In the genomic region with DNA sequence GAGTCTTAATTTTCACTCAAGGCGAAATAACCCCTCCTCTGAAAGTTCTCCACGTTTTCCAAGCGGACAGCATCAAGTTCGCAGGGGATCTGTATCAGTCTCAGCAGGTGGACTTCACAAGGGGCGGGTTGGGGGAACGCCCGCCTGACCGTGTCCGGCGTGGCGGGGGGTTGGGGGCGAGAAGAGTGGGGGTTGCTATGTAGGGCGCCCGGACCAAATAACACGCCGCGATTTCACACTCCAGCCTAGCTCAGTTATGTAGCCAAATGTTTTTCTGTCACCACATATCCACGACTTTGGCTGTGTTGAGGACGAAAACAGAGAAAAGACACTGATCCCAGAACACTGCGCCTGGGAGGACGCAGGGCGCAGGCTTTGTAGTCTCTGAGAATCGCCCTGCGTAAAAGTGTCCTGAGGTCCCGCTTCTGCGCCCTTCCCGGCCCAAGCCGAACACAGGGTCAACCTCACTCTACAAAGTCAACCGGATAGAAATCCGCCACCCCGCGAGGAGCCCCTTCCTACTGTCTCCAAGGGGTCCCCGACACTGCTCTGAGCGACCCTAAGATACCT, we compare ENCODE assay signal across 8 cellular contexts. TPM values are rescaled to one million over a fixed set of nuclear protein-coding genes. Genes with fewer than 3 reads are reported as not detected.
DNase-seq lines count a peak whose midpoint lies in the region; ATAC-seq and TF ChIP-seq lines count a peak whose summit lies in the region.

No MANE protein-coding gene starts in this region.

- H3K27ac ChIP-seq in liver (ENCODE audit: low read depth in 1 of 2, low read length in 2 of 2) (no peak overlapping the region), testis (peak overlapping the region; percentile 48)

- WGBS in liver = 5% methylated on average over 34 of the region's 34 CpGs
- 5 to 6% methylated on average over 7 to 34 of the region's 34 CpGs for WGBS in testis, 2 donors

- no peak for TF ChIP-seq POLR2A in testis (IDR thresholded peaks at IDR 0.05)

- H3K36me3 ChIP-seq in liver (ENCODE audit: control insufficient read depth in 4 of 4, insufficient read depth in 3 of 4, low read depth in 1 of 4, low read length in 3 of 4) (no peaks in the 10 kb centered on the region), testis (ENCODE audit: low read depth, missing control alignments) (no peaks in the 10 kb centered on the region)

- peaks cover 45% of the 10 kb centered on the region for H3K27me3 Mint-ChIP-seq in T-helper 2 cell treated with Interferon-gamma antibody and Interleukin-4, amounts not matched to agents 5 μg/mL and 100 μg/mL, for 36 hours (ENCODE audit: low read depth)
- peaks cover 25% of the 10 kb centered on the region; the same call in 1 of the 2 replicates for H3K27me3 Mint-ChIP-seq in HFFc6 (ENCODE audit: insufficient read depth)

- no peak overlapping the region for H3K27ac Mint-ChIP-seq in T-helper 2 cell treated with Interferon-gamma antibody and Interleukin-4, amounts not matched to agents 5 μg/mL and 100 μg/mL, for 36 hours
- no peak overlapping the region for H3K27ac Mint-ChIP-seq in HFFc6

- peaks cover 2% of the 10 kb centered on the region for H3K36me3 Mint-ChIP-seq in T-helper 2 cell treated with Interferon-gamma antibody and Interleukin-4, amounts not matched to agents 5 μg/mL and 100 μg/mL, for 36 hours (ENCODE audit: low read depth)
- no peaks in the 10 kb centered on the region for H3K36me3 Mint-ChIP-seq in HFFc6 (ENCODE audit: low read depth)

- TF ChIP-seq RAD21 in liver (IDR thresholded peaks at IDR 0.05) = no peak

- TF ChIP-seq CTCF in astrocyte of the cerebellum (IDR thresholded peaks at IDR 0.05; ENCODE audit: low read depth, low read length, missing control alignments) (no peak), liver (IDR thresholded peaks at IDR 0.05; ENCODE audit: low read depth, low read length, missing input control) (no peak), testis (IDR thresholded peaks at IDR 0.05) (no peak), HFFc6 (IDR thresholded peaks at IDR 0.05) (no peak)

- peaks cover 7 to 14% (median 12%) of the 10 kb centered on the region in 4 donors for H3K4me1 ChIP-seq in liver (ENCODE audit: control insufficient read depth in 4 of 4, insufficient read depth in 4 of 4, low read length in 3 of 4)
- H3K4me1 ChIP-seq in testis = no peaks in the 10 kb centered on the region

- H3K4me1 Mint-ChIP-seq in T-helper 2 cell treated with Interferon-gamma antibody and Interleukin-4, amounts not matched to agents 5 μg/mL and 100 μg/mL, for 36 hours (ENCODE audit: low read depth) = peaks cover 24% of the 10 kb centered on the region
- peaks cover 6% of the 10 kb centered on the region; the same call in 1 of the 2 replicates for H3K4me1 Mint-ChIP-seq in HFFc6 (ENCODE audit: low read depth)

- H3K9ac ChIP-seq in liver (ENCODE audit: low read depth in 1 of 2, low read length in 2 of 2) = no peak overlapping the region

- H3K4me3 Mint-ChIP-seq in T-helper 2 cell treated with Interferon-gamma antibody and Interleukin-4, amounts not matched to agents 5 μg/mL and 100 μg/mL, for 36 hours = peak overlapping the region; percentile 89
- H3K4me3 Mint-ChIP-seq in HFFc6 = no peak overlapping the region

- DNase-seq in T-helper 2 cell treated with Interferon-gamma antibody and Interleukin-4, amounts not matched to agents 5 μg/mL and 100 μg/mL, for 36 hours (ENCODE audit: low spot score) = no peak
- DNase-seq in T-helper 2 cell = no peak
- no peak for DNase-seq in astrocyte of the cerebellum (ENCODE audit: low read depth)
- DNase-seq in testis = peak; percentile 21
- no peak for DNase-seq in NCI-H510A treated with DMSO at 0.1 percent for 48 hours (lab: John Stamatoyannopoulos, UW)
- DNase-seq in HFFc6 = no peak

- in situ Hi-C loops in astrocyte of the cerebellum (cut with HindIII; ENCODE audit: low sequenced_read_pairs) = no loop called here

- no peak for ATAC-seq in HG03342 (IDR thresholded peaks at IDR 0.05; ENCODE audit: unreplicated experiment)

- H3K9me3 Mint-ChIP-seq in T-helper 2 cell treated with Interferon-gamma antibody and Interleukin-4, amounts not matched to agents 5 μg/mL and 100 μg/mL, for 36 hours = no peaks in the 10 kb centered on the region
- no peaks in the 10 kb centered on the region for H3K9me3 Mint-ChIP-seq in HFFc6

- H3K4me3 ChIP-seq in astrocyte of the cerebellum (ENCODE audit: low read depth, low read length) = peak overlapping the region; percentile 50
- H3K4me3 ChIP-seq in liver (ENCODE audit: low read depth in 1 of 3, low read length in 3 of 3) = peak overlapping the region in 2 of 3 donors; percentile 19 to 44
- peak overlapping the region; percentile 55 to 70 for H3K4me3 ChIP-seq in testis

- H3K9me3 ChIP-seq in liver (ENCODE audit: control insufficient read depth in 4 of 4, low read length in 3 of 4) (no peaks in the 10 kb centered on the region), testis (no peaks in the 10 kb centered on the region)

- intact Hi-C loops in testis (cut with DNase I; ENCODE audit: low total_unique reads) = no loop called here

- H3K27me3 ChIP-seq in liver (ENCODE audit: control insufficient read depth in 4 of 4, insufficient read depth in 4 of 4, low read length in 3 of 4) (peaks cover 0 to 17% (median 7%) of the 10 kb centered on the region in 4 donors), testis (no peaks in the 10 kb centered on the region)

TF ChIP-seq in liver, 16 proteins besides CTCF, POLR2A, EP300 and RAD21:
- TF ChIP-seq JUND (IDR thresholded peaks at IDR 0.05) (no peak), HNF4A (conservative IDR thresholded peaks at IDR 0.05) (no peak), HNF4G (IDR thresholded peaks at IDR 0.05) (no peak), NR2F2 (IDR thresholded peaks at IDR 0.05) (no peak), TAF1 (conservative IDR thresholded peaks at IDR 0.05) (no peak), GABPA (IDR thresholded peaks at IDR 0.05 in 1 of 2, conservative IDR thresholded peaks at IDR 0.05 in 1 of 2) (no peak), YY1 (IDR thresholded peaks at IDR 0.05) (no peak), RXRA (IDR thresholded peaks at IDR 0.05) (no peak), FOXA1 (IDR thresholded peaks at IDR 0.05) (no peak), FOXA2 (IDR thresholded peaks at IDR 0.05) (no peak), SP1 (IDR thresholded peaks at IDR 0.05) (no peak), EGR1 (IDR thresholded peaks at IDR 0.05; ENCODE audit: low read depth in 2 of 2) (no peak)
- TF ChIP-seq, protein P1, sequence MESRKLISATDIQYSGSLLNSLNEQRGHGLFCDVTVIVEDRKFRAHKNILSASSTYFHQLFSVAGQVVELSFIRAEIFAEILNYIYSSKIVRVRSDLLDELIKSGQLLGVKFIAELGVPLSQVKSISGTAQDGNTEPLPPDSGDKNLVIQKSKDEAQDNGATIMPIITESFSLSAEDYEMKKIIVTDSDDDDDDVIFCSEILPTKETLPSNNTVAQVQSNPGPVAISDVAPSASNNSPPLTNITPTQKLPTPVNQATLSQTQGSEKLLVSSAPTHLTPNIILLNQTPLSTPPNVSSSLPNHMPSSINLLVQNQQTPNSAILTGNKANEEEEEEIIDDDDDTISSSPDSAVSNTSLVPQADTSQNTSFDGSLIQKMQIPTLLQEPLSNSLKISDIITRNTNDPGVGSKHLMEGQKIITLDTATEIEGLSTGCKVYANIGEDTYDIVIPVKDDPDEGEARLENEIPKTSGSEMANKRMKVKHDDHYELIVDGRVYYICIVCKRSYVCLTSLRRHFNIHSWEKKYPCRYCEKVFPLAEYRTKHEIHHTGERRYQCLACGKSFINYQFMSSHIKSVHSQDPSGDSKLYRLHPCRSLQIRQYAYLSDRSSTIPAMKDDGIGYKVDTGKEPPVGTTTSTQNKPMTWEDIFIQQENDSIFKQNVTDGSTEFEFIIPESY (IDR thresholded peaks at IDR 0.05) = no peak
- TF ChIP-seq, protein P2, sequence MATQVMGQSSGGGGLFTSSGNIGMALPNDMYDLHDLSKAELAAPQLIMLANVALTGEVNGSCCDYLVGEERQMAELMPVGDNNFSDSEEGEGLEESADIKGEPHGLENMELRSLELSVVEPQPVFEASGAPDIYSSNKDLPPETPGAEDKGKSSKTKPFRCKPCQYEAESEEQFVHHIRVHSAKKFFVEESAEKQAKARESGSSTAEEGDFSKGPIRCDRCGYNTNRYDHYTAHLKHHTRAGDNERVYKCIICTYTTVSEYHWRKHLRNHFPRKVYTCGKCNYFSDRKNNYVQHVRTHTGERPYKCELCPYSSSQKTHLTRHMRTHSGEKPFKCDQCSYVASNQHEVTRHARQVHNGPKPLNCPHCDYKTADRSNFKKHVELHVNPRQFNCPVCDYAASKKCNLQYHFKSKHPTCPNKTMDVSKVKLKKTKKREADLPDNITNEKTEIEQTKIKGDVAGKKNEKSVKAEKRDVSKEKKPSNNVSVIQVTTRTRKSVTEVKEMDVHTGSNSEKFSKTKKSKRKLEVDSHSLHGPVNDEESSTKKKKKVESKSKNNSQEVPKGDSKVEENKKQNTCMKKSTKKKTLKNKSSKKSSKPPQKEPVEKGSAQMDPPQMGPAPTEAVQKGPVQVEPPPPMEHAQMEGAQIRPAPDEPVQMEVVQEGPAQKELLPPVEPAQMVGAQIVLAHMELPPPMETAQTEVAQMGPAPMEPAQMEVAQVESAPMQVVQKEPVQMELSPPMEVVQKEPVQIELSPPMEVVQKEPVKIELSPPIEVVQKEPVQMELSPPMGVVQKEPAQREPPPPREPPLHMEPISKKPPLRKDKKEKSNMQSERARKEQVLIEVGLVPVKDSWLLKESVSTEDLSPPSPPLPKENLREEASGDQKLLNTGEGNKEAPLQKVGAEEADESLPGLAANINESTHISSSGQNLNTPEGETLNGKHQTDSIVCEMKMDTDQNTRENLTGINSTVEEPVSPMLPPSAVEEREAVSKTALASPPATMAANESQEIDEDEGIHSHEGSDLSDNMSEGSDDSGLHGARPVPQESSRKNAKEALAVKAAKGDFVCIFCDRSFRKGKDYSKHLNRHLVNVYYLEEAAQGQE (IDR thresholded peaks at IDR 0.05) = no peak
- TF ChIP-seq, protein P3, sequence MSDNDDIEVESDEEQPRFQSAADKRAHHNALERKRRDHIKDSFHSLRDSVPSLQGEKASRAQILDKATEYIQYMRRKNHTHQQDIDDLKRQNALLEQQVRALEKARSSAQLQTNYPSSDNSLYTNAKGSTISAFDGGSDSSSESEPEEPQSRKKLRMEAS (IDR thresholded peaks at IDR 0.05) = no peak
- TF ChIP-seq, protein P4, sequence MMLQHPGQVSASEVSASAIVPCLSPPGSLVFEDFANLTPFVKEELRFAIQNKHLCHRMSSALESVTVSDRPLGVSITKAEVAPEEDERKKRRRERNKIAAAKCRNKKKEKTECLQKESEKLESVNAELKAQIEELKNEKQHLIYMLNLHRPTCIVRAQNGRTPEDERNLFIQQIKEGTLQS (IDR thresholded peaks at IDR 0.05) = no peak

RNA-seq across cellular contexts. Expression of a gene that starts 0.5 kb away (rescaled TPM):
- total RNA-seq in liver (1 to 10 TPM; 1.5 to 4.2 TPM), testis (10 to 100 TPM; 18.3 to 45.6 TPM)
- polyA plus RNA-seq in liver (under 1 TPM; 0.36 to 0.42 TPM), testis (ENCODE audit: insufficient read depth, low read depth, low replicate concordance) (36.2 TPM)
- not detected for total RNA-seq in HFFc6 (2021; fragmentation: NEBNext Ultra II Directional; extraction: Animal tissue kit (Norgen Biotek cat#: 25700))

Comparison
In these comparisons a context has a peak if more than half of its experiments do, and no peak if none do; other contexts are left out.
1. H3K27ac ChIP-seq: peak in testis (2 of 2); none in liver (0 of 2).
2. Peak in every context shown above with its lines, with median percentiles within 50 percentile points of each other: H3K4me3 ChIP-seq.